In genomic region chr11:17814546-17814945, GRCh38 we compare ENCODE assay signal across 18 cellular contexts.
DNase-seq lines count a peak whose midpoint lies in the region; ATAC-seq and TF ChIP-seq lines count a peak whose summit lies in the region.
"Had no signal": no experiment of that assay in that cellular context is flagged by ENCODE, and none has a peak within 500 bp of the region (broad histone marks: within the 10 kb centered on the region; RNA-seq: fewer than 3 reads in every experiment).

No MANE protein-coding gene starts in this region.

- no peak overlapping the region for H3K4me3 ChIP-seq in body of pancreas
- no peak overlapping the region for H3K4me3 ChIP-seq in prostate gland
- no peak overlapping the region for H3K4me3 ChIP-seq in esophagus muscularis mucosa
- H3K4me3 ChIP-seq: BLaER1, HAP-1 had no signal

- TF ChIP-seq CTCF in VCaP (conservative IDR thresholded peaks at IDR 0.05) (no peak), body of pancreas (IDR thresholded peaks at IDR 0.05) (no peak), prostate gland (IDR thresholded peaks at IDR 0.05) (no peak), esophagus muscularis mucosa (IDR thresholded peaks at IDR 0.05) (no peak)

- peak overlapping the region; percentile 70; the same call in 1 of the 2 replicates for H3K27ac ChIP-seq in VCaP
- H3K27ac ChIP-seq in body of pancreas = peak overlapping the region in 3 of 4 donors; percentile 48 to 75 (median 66)
- H3K27ac ChIP-seq in prostate gland = peak overlapping the region; percentile 6 to 34
- no peak overlapping the region for H3K27ac ChIP-seq in esophagus muscularis mucosa (replicated peaks in 1 of 4)
- H3K27ac ChIP-seq: 22Rv1, BLaER1 had no signal

- no peaks in the 10 kb centered on the region for H3K27me3 ChIP-seq in body of pancreas
- H3K27me3 ChIP-seq in prostate gland (replicated peaks; ENCODE audit: insufficient read depth) = no peaks in the 10 kb centered on the region
- no peaks in the 10 kb centered on the region for H3K27me3 ChIP-seq in esophagus muscularis mucosa
- H3K27me3 ChIP-seq: BLaER1 had no signal

- no peak for TF ChIP-seq EP300 in esophagus muscularis mucosa (IDR thresholded peaks at IDR 0.05)

- DNase-seq in EH (ENCODE audit: low read depth) (peak; percentile 8), body of pancreas (no peak), prostate gland (ENCODE audit: low spot score) (no peak), mesenteric fat pad (ENCODE audit: low spot score) (no peak), T-helper 9 cell (no peak), esophagus muscularis mucosa (ENCODE audit: extremely low spot score) (no peak)
- DNase-seq in effector CD4-positive, alpha-beta T cell = no peak
- DNase-seq: CD4-positive, CD25-positive, alpha-beta regulatory T cell; CD8-positive, alpha-beta memory T cell; DMS 273 treated with DMSO at 0.1 percent for 48 hours; DMS79; GF-D8; GOT3; HFFc6 had no signal

- no peaks in the 10 kb centered on the region for H3K9me3 ChIP-seq in body of pancreas
- no peaks in the 10 kb centered on the region for H3K9me3 ChIP-seq in prostate gland
- no peaks in the 10 kb centered on the region for H3K9me3 ChIP-seq in esophagus muscularis mucosa
- H3K9me3 ChIP-seq: BLaER1, HAP-1 had no signal

- WGBS in body of pancreas, 2 donors = 94% methylated on average over 1 of the region's 1 CpG
- WGBS in prostate gland = 100% methylated on average over 1 of the region's 1 CpG
- 100% methylated on average over 1 of the region's 1 CpG for WGBS in esophagus muscularis mucosa

- H3K36me3 ChIP-seq in body of pancreas (replicated peaks in 1 of 2; ENCODE audit: insufficient read depth in 1 of 2, low read depth in 2 of 2) (no peaks in the 10 kb centered on the region), prostate gland (no peaks in the 10 kb centered on the region), esophagus muscularis mucosa (no peaks in the 10 kb centered on the region)
- H3K36me3 ChIP-seq: BLaER1, HAP-1 had no signal

- peaks cover 50% of the 10 kb centered on the region for H3K4me1 ChIP-seq in body of pancreas
- peaks cover 7% of the 10 kb centered on the region for H3K4me1 ChIP-seq in prostate gland (replicated peaks)
- peaks cover 20 to 54% (median 48%) of the 10 kb centered on the region in 4 donors for H3K4me1 ChIP-seq in esophagus muscularis mucosa
- H3K4me1 ChIP-seq: BLaER1, HAP-1 had no signal

- TF ChIP-seq POLR2A in body of pancreas (IDR thresholded peaks at IDR 0.05) (no peak), prostate gland (IDR thresholded peaks at IDR 0.05) (no peak), esophagus muscularis mucosa (IDR thresholded peaks at IDR 0.05; ENCODE audit: low read depth) (no peak)

- intact Hi-C loops in body of pancreas (cut with DNase I) (no loop called here), prostate gland (cut with DNase I) (no loop called here), esophagus muscularis mucosa (cut with DNase I) (no loop called here)

- no peak for ATAC-seq in body of pancreas

Comparison
In these comparisons a context has a peak if more than half of its experiments do, and no peak if none do; other contexts are left out.
1. H3K27ac ChIP-seq: peak in VCaP (single experiment), body of pancreas (3 of 4) and prostate gland (2 of 2); none in esophagus muscularis mucosa (0 of 4).